ENCODE assay signal across 24 cellular contexts in genomic region chr18:56307771-56308170, GRCh38.
"Had no signal": no experiment of that assay in that cellular context is flagged by ENCODE, and none has a peak within 500 bp of the region (broad histone marks: within the 10 kb centered on the region; RNA-seq: fewer than 3 reads in every experiment).

No MANE protein-coding gene starts in this region.

- H3K27ac ChIP-seq: cardiac muscle cell, left ventricle myocardium inferior, neutrophil, ovary, prostate gland, spleen, thyroid gland, upper lobe of right lung had no signal

- H3K9me3 Mint-ChIP-seq: activated T-cell treated with anti-CD3 and anti-CD28 coated beads, Interleukin-2, amount 50 U/mL, for 4 hours; dendritic cell treated with granulocyte-macrophage colony-stimulating factor and Interleukin-4, amounts not matched to agents 40 ng/mL and 50 ng/mL, for 4 days; T-cell had no signal

- ATAC-seq: activated CD4-positive, alpha-beta T cell treated with anti-CD3 and anti-CD28 coated beads for 36 hours; activated T-cell treated with anti-CD3 and anti-CD28 coated beads, Interleukin-2, amount 50 U/mL, for 4 hours; natural killer cell; T-cell; upper lobe of right lung had no signal

- H3K27ac Mint-ChIP-seq: activated CD4-positive, alpha-beta T cell treated with anti-CD3 and anti-CD28 coated beads for 36 hours; dendritic cell treated with granulocyte-macrophage colony-stimulating factor and Interleukin-4, amounts not matched to agents 40 ng/mL and 50 ng/mL, for 4 days; natural killer cell; T-cell had no signal

- H3K4me1 Mint-ChIP-seq: activated CD4-positive, alpha-beta T cell treated with anti-CD3 and anti-CD28 coated beads for 36 hours; natural killer cell; T-cell had no signal

- H3K27me3 ChIP-seq: cardiac muscle cell, neutrophil, ovary, spleen, thyroid gland, upper lobe of right lung had no signal

- H3K4me1 ChIP-seq: prostate gland, thyroid gland, upper lobe of right lung had no signal

- H3K4me3 Mint-ChIP-seq: activated CD4-positive, alpha-beta T cell treated with anti-CD3 and anti-CD28 coated beads for 36 hours; activated T-cell treated with anti-CD3 and anti-CD28 coated beads, Interleukin-2, amount 50 U/mL, for 4 hours; dendritic cell treated with granulocyte-macrophage colony-stimulating factor and Interleukin-4, amounts not matched to agents 40 ng/mL and 50 ng/mL, for 4 days; natural killer cell; T-cell had no signal

- H3K4me3 ChIP-seq: cardiac muscle cell, left ventricle myocardium inferior, ovary, prostate gland, spleen, thyroid gland, upper lobe of right lung had no signal

- DNase-seq: activated CD4-positive, alpha-beta T cell treated with anti-CD3 and anti-CD28 coated beads for 36 hours; activated CD4-positive, alpha-beta T cell treated with anti-CD3 and anti-CD28 coated beads, Interleukin-2, amount 50 U/mL, for 4 hours; activated CD8-positive, alpha-beta memory T cell treated with anti-CD3 and anti-CD28 coated beads for 24 hours; activated CD8-positive, alpha-beta memory T cell treated with anti-CD3 and anti-CD28 coated beads, Interleukin-2, amount 50 U/mL, for 4 hours; activated naive CD4-positive, alpha-beta T cell treated with Interleukin-2 at 50 U/mL for 16 hours; activated T-cell treated with anti-CD3 and anti-CD28 coated beads, Interleukin-2, amount 50 U/mL, for 4 hours; amygdala; effector CD4-positive, alpha-beta T cell; foreskin melanocyte; left ventricle myocardium inferior; midbrain; natural killer cell; ovary; spleen; stimulated activated CD4-positive, alpha-beta T cell treated with anti-CD3 and anti-CD28 coated beads, Interleukin-4, amount 100 ng/mL, for 1 hour; stimulated activated naive CD4-positive, alpha-beta T cell treated with Interleukin-2 at 50 U/mL for 16 hours; T-cell; T-helper 9 cell; thyroid gland; upper lobe of right lung had no signal

- H3K36me3 Mint-ChIP-seq: natural killer cell, T-cell had no signal

- H3K27me3 Mint-ChIP-seq: activated CD4-positive, alpha-beta T cell treated with anti-CD3 and anti-CD28 coated beads for 36 hours; dendritic cell treated with granulocyte-macrophage colony-stimulating factor and Interleukin-4, amounts not matched to agents 40 ng/mL and 50 ng/mL, for 4 days; T-cell had no signal

- H3K9me3 ChIP-seq: left ventricle myocardium inferior, neutrophil, ovary, prostate gland, spleen, thyroid gland, upper lobe of right lung had no signal

- H3K36me3 ChIP-seq: cardiac muscle cell, left ventricle myocardium inferior, neutrophil, ovary, prostate gland, spleen, thyroid gland, upper lobe of right lung had no signal
